ENCODE assay signal across 7 cellular contexts in the genomic region with DNA sequence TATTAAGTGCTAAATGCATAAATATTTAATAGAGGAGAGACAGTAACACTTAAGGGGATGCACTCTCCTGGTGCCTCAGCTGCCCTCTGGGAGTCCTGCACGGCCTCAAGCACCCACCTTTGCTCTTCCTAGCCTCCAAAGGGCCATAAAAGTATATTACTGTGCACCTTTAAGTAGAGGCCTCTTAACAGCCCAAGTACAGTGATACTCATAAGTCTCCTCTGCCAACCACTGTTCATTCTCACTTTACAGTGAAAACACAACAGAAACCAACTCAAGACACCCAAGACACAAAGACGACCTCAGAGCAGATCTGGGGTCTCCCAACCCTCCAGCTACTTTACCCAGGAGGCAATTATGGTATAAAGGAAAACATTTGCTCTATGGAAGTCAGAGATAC. TPM values are rescaled to one million over a fixed set of nuclear protein-coding genes. Genes with fewer than 3 reads are reported as not detected.
DNase-seq lines count a peak whose midpoint lies in the region; ATAC-seq and TF ChIP-seq lines count a peak whose summit lies in the region.
"Not testable (repeated sequence)": the region's sequence is repeated elsewhere in the genome, so short reads cannot be mapped to it uniquely, and the experiment has no call there.

No MANE protein-coding gene starts in this region.

- not testable (repeated sequence) for H3K9me3 ChIP-seq in colonic mucosa

- not testable (repeated sequence) for H3K36me3 ChIP-seq in colonic mucosa

- intact Hi-C loops in colonic mucosa (cut with DNase I): not testable (repeated sequence)

- TF ChIP-seq CTCF in colonic mucosa (IDR thresholded peaks at IDR 0.05): not testable (repeated sequence)

- H3K4me3 ChIP-seq in colonic mucosa: not testable (repeated sequence)

- peak overlapping the region; percentile 56 for H3K27ac ChIP-seq in colonic mucosa

- H3K27me3 ChIP-seq in colonic mucosa: not testable (repeated sequence)

- not testable (repeated sequence) for DNase-seq in colonic mucosa

- not testable (repeated sequence) for H3K9ac ChIP-seq in colonic mucosa (ENCODE audit: low read depth in 2 of 2, low read length in 2 of 2)

- not testable (repeated sequence) for H3K4me1 ChIP-seq in colonic mucosa

- ATAC-seq in GM18858 (IDR thresholded peaks at IDR 0.05; ENCODE audit: unreplicated experiment): peak; percentile 90
- ATAC-seq in GM19397 (IDR thresholded peaks at IDR 0.05; ENCODE audit: unreplicated experiment): peak; percentile 52
- peak; percentile 73 for ATAC-seq in GM21619 (IDR thresholded peaks at IDR 0.05; ENCODE audit: unreplicated experiment)
- peak; percentile 79 for ATAC-seq in HG02870 (IDR thresholded peaks at IDR 0.05; ENCODE audit: unreplicated experiment)
- peak; percentile 84 for ATAC-seq in HG03135 (IDR thresholded peaks at IDR 0.05; ENCODE audit: unreplicated experiment)
- ATAC-seq in HG03521 (IDR thresholded peaks at IDR 0.05; ENCODE audit: unreplicated experiment): peak; percentile 83

RNA-seq across cellular contexts. Expression of gene CD58, which starts 26.6 kb away (rescaled TPM):
- 10 to 100 TPM; 16.1 to 25.9 TPM for total RNA-seq in colonic mucosa
